Comparison of ENCODE assay signal across 21 cellular contexts in genomic region chr11:92384316-92384715, GRCh38.
DNase-seq lines count a peak whose midpoint lies in the region; ATAC-seq and TF ChIP-seq lines count a peak whose summit lies in the region.
"Had no signal": no experiment of that assay in that cellular context is flagged by ENCODE, and none has a peak within 500 bp of the region (broad histone marks: within the 10 kb centered on the region; RNA-seq: fewer than 3 reads in every experiment).

No MANE protein-coding gene starts in this region.

- H3K36me3 ChIP-seq in neural progenitor cell = no peaks in the 10 kb centered on the region
- no peaks in the 10 kb centered on the region for H3K36me3 ChIP-seq in gastrocnemius medialis
- H3K36me3 ChIP-seq in uterus = no peaks in the 10 kb centered on the region
- H3K36me3 ChIP-seq: esophagus squamous epithelium, suprapubic skin had no signal

- H3K27me3 ChIP-seq in neural progenitor cell (no peaks in the 10 kb centered on the region), gastrocnemius medialis (no peaks in the 10 kb centered on the region), uterus (no peaks in the 10 kb centered on the region)
- H3K27me3 ChIP-seq: esophagus squamous epithelium, suprapubic skin had no signal

- peaks cover 16% of the 10 kb centered on the region for H3K4me1 ChIP-seq in neural progenitor cell
- H3K4me1 ChIP-seq in gastrocnemius medialis = peaks cover 0 to 3% of the 10 kb centered on the region in 2 donors
- H3K4me1 ChIP-seq in uterus = no peaks in the 10 kb centered on the region

- no peaks in the 10 kb centered on the region for H4K20me1 ChIP-seq in neural progenitor cell (ENCODE audit: low read depth)

- no peak overlapping the region for H3K27ac Mint-ChIP-seq in neural progenitor cell
- H3K27ac Mint-ChIP-seq: natural killer cell treated with Interleukin-12 subunit alpha and Interleukin-12 subunit beta and Interleukin-15 and Interleukin-18, amount 100 ng/mL, for 72 hours had no signal

- no peak overlapping the region for H3K9ac ChIP-seq in neural progenitor cell

- no peak for TF ChIP-seq POLR2A in gastrocnemius medialis (IDR thresholded peaks at IDR 0.05)
- TF ChIP-seq POLR2A in uterus (IDR thresholded peaks at IDR 0.05) = no peak

- no peaks in the 10 kb centered on the region for H3K9me3 Mint-ChIP-seq in neural progenitor cell

- H3K27ac ChIP-seq in neural progenitor cell (no peak overlapping the region), gastrocnemius medialis (no peak overlapping the region), uterus (no peak overlapping the region)
- H3K27ac ChIP-seq: esophagus squamous epithelium, suprapubic skin had no signal

- in situ Hi-C loops in gastrocnemius medialis (cut with MboI; ENCODE audit: low sequenced_read_pairs in 4 of 4) = no loop called here

- DNase-seq in EH (ENCODE audit: low read depth) (peak; percentile 87), fibroblast of mammary gland (ENCODE audit: low read depth) (peak; percentile 78), neural progenitor cell (ENCODE audit: low spot score) (no peak), gastrocnemius medialis (no peak), mesenteric fat pad (ENCODE audit: low spot score) (no peak), uterus (no peak)
- DNase-seq: activated CD4-positive, alpha-beta T cell treated with anti-CD3 and anti-CD28 coated beads for 1 hour; activated effector memory CD4-positive, alpha-beta T cell treated with anti-CD3 and anti-CD28 coated beads, Interleukin-2, amount 50 U/mL, for 16 hours; Calu3; esophagus squamous epithelium; GDM1; GOT3; right cardiac atrium; SIG-M5; stimulated activated CD4-positive, alpha-beta T cell treated with anti-CD3 and anti-CD28 coated beads, Interleukin-2, amount 100 ng/mL, for 24 hours; T1000 had no signal

- no peaks in the 10 kb centered on the region for H3K79me2 ChIP-seq in neural progenitor cell (ENCODE audit: low read depth)

- no peaks in the 10 kb centered on the region for H3F3A ChIP-seq in neural progenitor cell (ENCODE audit: low read depth)

- H3K4me2 ChIP-seq in neural progenitor cell = peak overlapping the region; percentile 6

- no peaks in the 10 kb centered on the region for H3K36me3 Mint-ChIP-seq in neural progenitor cell
- H3K36me3 Mint-ChIP-seq: natural killer cell treated with Interleukin-12 subunit alpha and Interleukin-12 subunit beta and Interleukin-15 and Interleukin-18, amount 100 ng/mL, for 72 hours had no signal

- H3K9me3 ChIP-seq in neural progenitor cell (ENCODE audit: low read depth) (no peaks in the 10 kb centered on the region), gastrocnemius medialis (no peaks in the 10 kb centered on the region), uterus (no peaks in the 10 kb centered on the region)
- H3K9me3 ChIP-seq: esophagus squamous epithelium, suprapubic skin had no signal

- no peaks in the 10 kb centered on the region for H3K27me3 Mint-ChIP-seq in neural progenitor cell (ENCODE audit: insufficient read depth, low read depth)
- H3K27me3 Mint-ChIP-seq: natural killer cell treated with Interleukin-12 subunit alpha and Interleukin-12 subunit beta and Interleukin-15 and Interleukin-18, amount 100 ng/mL, for 72 hours had no signal

- ATAC-seq in SK-N-SH treated with all-trans-retinoic acid at 6 μM for 48 hours = peak; percentile 36; the same call in 2 of the 3 replicates
- no peak for ATAC-seq in gastrocnemius medialis
- ATAC-seq in GM21717 (IDR thresholded peaks at IDR 0.05; ENCODE audit: unreplicated experiment) = no peak
- ATAC-seq: natural killer cell treated with Interleukin-12 subunit alpha and Interleukin-12 subunit beta and Interleukin-15 and Interleukin-18, amount 100 ng/mL, for 72 hours; right cardiac atrium had no signal

- peaks cover 34% of the 10 kb centered on the region for H3K4me1 Mint-ChIP-seq in neural progenitor cell

- no peak overlapping the region for H3K4me3 Mint-ChIP-seq in neural progenitor cell
- H3K4me3 Mint-ChIP-seq: natural killer cell treated with Interleukin-12 subunit alpha and Interleukin-12 subunit beta and Interleukin-15 and Interleukin-18, amount 100 ng/mL, for 72 hours had no signal

- no peak for TF ChIP-seq CTCF in fibroblast of mammary gland (conservative IDR thresholded peaks at IDR 0.05; ENCODE audit: control insufficient read depth, insufficient read depth, low read depth, low read length)
- TF ChIP-seq CTCF in neural progenitor cell (IDR thresholded peaks at IDR 0.05) = no peak
- no peak for TF ChIP-seq CTCF in gastrocnemius medialis (IDR thresholded peaks at IDR 0.05 in 4 of 5, conservative IDR thresholded peaks at IDR 0.05 in 1 of 5)
- no peak for TF ChIP-seq CTCF in uterus (IDR thresholded peaks at IDR 0.05)

- intact Hi-C loops in gastrocnemius medialis (cut with DNase I; ENCODE audit: low total_unique reads) (no loop called here), uterus (cut with DNase I; ENCODE audit: low total_unique reads) (no loop called here)

- no peak overlapping the region for H2AFZ ChIP-seq in neural progenitor cell (replicated peaks)

- H3K4me3 ChIP-seq in fibroblast of mammary gland (ENCODE audit: control insufficient read depth, low read depth, low read length) (no peak overlapping the region), neural progenitor cell (no peak overlapping the region), gastrocnemius medialis (no peak overlapping the region), uterus (no peak overlapping the region)
- H3K4me3 ChIP-seq: esophagus squamous epithelium, lung, suprapubic skin had no signal

TF ChIP-seq in SK-N-SH treated with all-trans-retinoic acid at 6 μM for 48 hours, 23 proteins besides CTCF, POLR2A, EP300 and RAD21 (continues in another document):
- TF ChIP-seq TOX (CRISPR knock-in tag; IDR thresholded peaks at IDR 0.05; ENCODE audit: borderline replicate concordance) (no peak), POU6F1 (CRISPR knock-in tag; IDR thresholded peaks at IDR 0.05; ENCODE audit: borderline replicate concordance, low read depth) (no peak), TSHZ2 (CRISPR knock-in tag; IDR thresholded peaks at IDR 0.05) (no peak), ZNF565 (CRISPR knock-in tag; conservative IDR thresholded peaks at IDR 0.05; ENCODE audit: low read depth) (no peak), CREB5 (CRISPR knock-in tag; IDR thresholded peaks at IDR 0.05; ENCODE audit: low read depth) (no peak), ISL1 (CRISPR knock-in tag; IDR thresholded peaks at IDR 0.05) (no peak), BACH2 (CRISPR knock-in tag; IDR thresholded peaks at IDR 0.05; ENCODE audit: borderline replicate concordance) (no peak), ESRRG (CRISPR knock-in tag; IDR thresholded peaks at IDR 0.05) (no peak), TCF4 (CRISPR knock-in tag; IDR thresholded peaks at IDR 0.05; ENCODE audit: borderline replicate concordance) (no peak), PPARA (CRISPR knock-in tag; IDR thresholded peaks at IDR 0.05; ENCODE audit: borderline replicate concordance) (no peak), ARNTL (CRISPR knock-in tag; IDR thresholded peaks at IDR 0.05; ENCODE audit: borderline replicate concordance, low read depth) (no peak), ZFP3 (CRISPR knock-in tag; IDR thresholded peaks at IDR 0.05) (no peak), ZNF8 (CRISPR knock-in tag; IDR thresholded peaks at IDR 0.05) (no peak), OSR1 (CRISPR knock-in tag; IDR thresholded peaks at IDR 0.05) (no peak), RARB (CRISPR knock-in tag; IDR thresholded peaks at IDR 0.05) (no peak)

Comparison
In these comparisons a context has a peak if more than half of its experiments do, and no peak if none do; other contexts are left out.
1. DNase-seq: peak in EH (single experiment) and fibroblast of mammary gland (single experiment); none in neural progenitor cell (single experiment), gastrocnemius medialis (0 of 2), mesenteric fat pad (single experiment) and uterus (0 of 2).